ENCODE assay signal across 8 cellular contexts in the genomic region with DNA sequence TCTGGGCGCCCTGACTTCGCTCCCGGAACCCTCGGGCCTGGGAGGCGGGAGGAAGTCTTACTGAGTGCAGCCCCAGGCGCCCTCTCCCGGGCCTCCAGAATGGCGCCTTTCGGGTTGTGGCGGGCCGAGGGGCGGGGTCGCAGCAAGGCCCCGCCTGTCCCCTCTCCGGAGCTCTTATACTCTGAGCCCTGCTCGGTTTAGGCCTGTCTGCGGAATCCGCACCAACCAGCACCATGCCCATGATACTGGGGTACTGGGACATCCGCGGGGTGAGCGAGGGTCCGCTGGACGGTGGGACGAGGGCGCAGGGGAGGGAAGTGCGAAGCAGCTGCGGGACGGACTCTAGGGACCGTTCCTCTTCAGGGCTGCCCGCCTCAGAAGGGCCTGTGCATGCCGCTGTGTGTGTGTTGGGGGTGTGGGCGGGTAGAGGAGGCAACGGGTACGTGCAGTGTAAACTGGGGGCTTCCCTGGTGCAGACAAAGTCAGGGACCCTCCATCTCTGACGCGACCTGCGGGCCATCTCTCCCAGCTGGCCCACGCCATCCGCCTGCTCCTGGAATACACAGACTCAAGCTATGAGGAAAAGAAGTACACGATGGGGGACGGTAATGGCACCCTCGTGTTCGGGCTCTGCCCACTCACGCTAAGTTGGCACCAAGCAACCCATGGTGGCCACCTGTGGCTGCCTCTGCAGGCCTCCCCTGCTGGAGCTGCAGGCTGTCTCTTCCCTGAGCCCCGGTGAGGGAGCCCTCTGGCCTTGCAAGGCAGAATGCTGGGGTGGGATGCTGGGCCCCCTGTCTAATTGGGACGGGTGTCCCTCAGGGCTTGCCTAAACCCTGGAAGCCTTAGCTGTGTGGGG. TPM values are rescaled to one million over a fixed set of nuclear protein-coding genes. Genes with fewer than 3 reads are reported as not detected.
DNase-seq lines count a peak whose midpoint lies in the region; ATAC-seq and TF ChIP-seq lines count a peak whose summit lies in the region.

A gene (plus strand): TSS at position 177 of the 859 bp plus-strand sequence. CDS start 57 bp downstream, at position 234.

- no peak within 1 kb of the TSS for H2BK15ac ChIP-seq in mesenchymal stem cell (ENCODE audit: low read depth, poor library complexity, severe bottlenecking)

- 33% methylated on average over 46 of the region's 46 CpGs for WGBS in mesenchymal stem cell

- no peak within 1 kb of the TSS for H2BK120ac ChIP-seq in mesenchymal stem cell (ENCODE audit: low read depth, low read length)

- H3K79me1 ChIP-seq in mesenchymal stem cell (replicated peaks; ENCODE audit: low read length, poor library complexity, severe bottlenecking), result no peaks in the 10 kb centered on the region

- no peak within 1 kb of the TSS for H3K9ac ChIP-seq in mesenchymal stem cell (ENCODE audit: low read length)

- peak within 1 kb of the TSS; percentile 62 for H4K91ac ChIP-seq in mesenchymal stem cell (ENCODE audit: low read length)

- H3K27ac Mint-ChIP-seq in Caco-2 (ENCODE audit: unreplicated experiment), result no peak within 1 kb of the TSS

- intact Hi-C loops in Caco-2 (cut with micrococcal nuclease; ENCODE audit: unreplicated experiment), result no loop called here

- no peaks in the 10 kb centered on the region for H3K4me1 Mint-ChIP-seq in Caco-2 (ENCODE audit: low read depth, unreplicated experiment)

- H2BK12ac ChIP-seq in mesenchymal stem cell (ENCODE audit: low read length in 2 of 2), result peak within 1 kb of the TSS; percentile 1 to 17

- H3K27ac ChIP-seq in mesenchymal stem cell (ENCODE audit: low read length, poor library complexity, severe bottlenecking), result no peak within 1 kb of the TSS

- no peaks in the 10 kb centered on the region for H3K27me3 ChIP-seq in mesenchymal stem cell (ENCODE audit: control insufficient read depth in 1 of 2, insufficient read depth in 1 of 2, low read length in 2 of 2)
- H3K27me3 ChIP-seq in Caco-2 (replicated peaks; ENCODE audit: control insufficient read depth, insufficient read depth, low read length), result no peaks in the 10 kb centered on the region

- H3K14ac ChIP-seq in mesenchymal stem cell (ENCODE audit: low read length in 2 of 2), result peak within 1 kb of the TSS in 1 of 2 experiments; percentile 88

- no TSS peak for BruUV-seq in Caco-2 (replicated peaks; lab: Mats Ljungman, UMichigan)

- no peak within 1 kb of the TSS for H3K4me3 Mint-ChIP-seq in Caco-2 (ENCODE audit: unreplicated experiment)

- peak within 1 kb of the TSS in 1 of 2 experiments; percentile 69 for H3K4ac ChIP-seq in mesenchymal stem cell (ENCODE audit: low read depth in 1 of 2, low read length in 2 of 2)

- peak within 1 kb of the TSS; percentile 83 for H4K8ac ChIP-seq in mesenchymal stem cell (ENCODE audit: low read length)

- H3K18ac ChIP-seq in mesenchymal stem cell (ENCODE audit: low read depth in 1 of 2, low read length in 2 of 2), result peak within 1 kb of the TSS; percentile 10 to 93

- peak within 1 kb of the TSS; percentile 16 for H3K4me2 ChIP-seq in mesenchymal stem cell (ENCODE audit: low read length, poor library complexity, severe bottlenecking)

- H3K4me3 ChIP-seq in mesenchymal stem cell (ENCODE audit: insufficient read depth in 1 of 2, low read depth in 1 of 2, low read length in 2 of 2) (peak within 1 kb of the TSS in 1 of 2 experiments; percentile 29), Caco-2 (ENCODE audit: low read depth, low read length) (no peak within 1 kb of the TSS)

- peak within 1 kb of the TSS; percentile 63 for H2AFZ ChIP-seq in mesenchymal stem cell (ENCODE audit: low read depth, low read length)

- ATAC-seq in HG03196 (IDR thresholded peaks at IDR 0.05; ENCODE audit: unreplicated experiment) (peak; percentile 95), GM19023 (IDR thresholded peaks at IDR 0.05; ENCODE audit: unreplicated experiment) (no peak)

- CTCF ChIA-PET in Caco-2 (lab: Charles Lee), result no interaction called here

- peaks cover 5% of the 10 kb centered on the region for H3K4me1 ChIP-seq in mesenchymal stem cell (ENCODE audit: control insufficient read depth, insufficient read depth, low read depth, low read length)
- H3K4me1 ChIP-seq in Caco-2, result no peaks in the 10 kb centered on the region

- H3K36me3 Mint-ChIP-seq in Caco-2 (ENCODE audit: insufficient read depth, unreplicated experiment), result no peaks in the 10 kb centered on the region

- H3K36me3 ChIP-seq in mesenchymal stem cell (ENCODE audit: control insufficient read depth in 1 of 2, insufficient read depth in 2 of 2, low read depth in 1 of 2, low read length in 2 of 2), result peaks cover 0 to 3% of the 10 kb centered on the region in 2 experiments
- H3K36me3 ChIP-seq in Caco-2 (ENCODE audit: control insufficient read depth, insufficient read depth, low read length), result no peaks in the 10 kb centered on the region

- DNase-seq in stimulated activated CD4-positive, alpha-beta T cell treated with anti-CD3 and anti-CD28 coated beads, Interleukin-4, amount 100 ng/mL, for 24 hours, result peak; percentile 78
- no peak for DNase-seq in stimulated activated CD4-positive, alpha-beta T cell treated with anti-CD3 and anti-CD28 coated beads, Interleukin-1b, Interleukin-23, amount 100 ng/mL, for 48 hours
- DNase-seq in activated T-helper 1 cell treated with anti-CD3 and anti-CD28 coated beads, Interleukin-2, amount 50 U/mL, for 16 hours (ENCODE audit: low read depth in 1 of 2, low spot score in 1 of 2), result peak; percentile 44 to 79
- DNase-seq in mesenchymal stem cell, result peak; percentile 80
- DNase-seq in NCI-H2107 (lab: John Stamatoyannopoulos, UW), result no peak
- no peak for DNase-seq in Caco-2

- POLR2A ChIA-PET in Caco-2 (lab: Charles Lee), result no interaction called here

- H2AK5ac ChIP-seq in mesenchymal stem cell (ENCODE audit: low read length, severe bottlenecking), result no peak within 1 kb of the TSS

- TF ChIP-seq CTCF in Caco-2 (IDR thresholded peaks at IDR 0.05; ENCODE audit: insufficient read depth in 1 of 2, low read depth in 1 of 2, low read length in 1 of 2, severe bottlenecking in 1 of 2, unreplicated experiment in 1 of 2), result no peak

- no peak within 1 kb of the TSS for H3K23ac ChIP-seq in mesenchymal stem cell (ENCODE audit: low read length in 2 of 2)

- H3K9me3 Mint-ChIP-seq in Caco-2 (ENCODE audit: unreplicated experiment), result no peaks in the 10 kb centered on the region

- H2BK5ac ChIP-seq in mesenchymal stem cell (ENCODE audit: low read depth, low read length, poor library complexity, severe bottlenecking), result no peak within 1 kb of the TSS

- H3K9me3 ChIP-seq in mesenchymal stem cell (ENCODE audit: control insufficient read depth, low read length) (no peaks in the 10 kb centered on the region), Caco-2 (no peaks in the 10 kb centered on the region)

- H3K27me3 Mint-ChIP-seq in Caco-2 (ENCODE audit: insufficient read depth, unreplicated experiment), result no peaks in the 10 kb centered on the region

RNA-seq across cellular contexts. Expression of the gene that starts here (rescaled TPM):
- polyA plus RNA-seq in mesenchymal stem cell (2013, experiment 1 of 2), result 33.6 TPM
- 34.4 TPM for polyA plus RNA-seq in mesenchymal stem cell (2013, experiment 2 of 2)
- total RNA-seq in Caco-2 (2022), result not detected in 2 replicates

Comparison
In these comparisons a context has a peak if more than half of its experiments do, and no peak if none do; other contexts are left out.
1. DNase-seq: peak in stimulated activated CD4-positive, alpha-beta T cell treated with anti-CD3 and anti-CD28 coated beads, Interleukin-4, amount 100 ng/mL, for 24 hours (single experiment), activated T-helper 1 cell treated with anti-CD3 and anti-CD28 coated beads, Interleukin-2, amount 50 U/mL, for 16 hours (2 of 2) and mesenchymal stem cell (single experiment); none in stimulated activated CD4-positive, alpha-beta T cell treated with anti-CD3 and anti-CD28 coated beads, Interleukin-1b, Interleukin-23, amount 100 ng/mL, for 48 hours (single experiment), NCI-H2107 (single experiment) and Caco-2 (0 of 2).